In genomic region chr11:2399488-2400068, GRCh38 we compare ENCODE assay signal across 8 cellular contexts. TPM values are rescaled to one million over a fixed set of nuclear protein-coding genes. Genes with fewer than 3 reads are reported as not detected.
DNase-seq lines count a peak whose midpoint lies in the region; ATAC-seq and TF ChIP-seq lines count a peak whose summit lies in the region.

No MANE protein-coding gene starts in this region.

- ATAC-seq in HG02798 (IDR thresholded peaks at IDR 0.05; ENCODE audit: poor library complexity, unreplicated experiment): peak; percentile 5
- ATAC-seq in GM21381 (IDR thresholded peaks at IDR 0.05; ENCODE audit: unreplicated experiment): no peak

- H3K27ac Mint-ChIP-seq in activated CD4-positive, alpha-beta T cell treated with anti-CD3 and anti-CD28 coated beads, Interleukin-2, amount 10 ng/mL, durations not matched to agents 7 days and 5 days: peak overlapping the region; percentile 91
- H3K27ac Mint-ChIP-seq in progenitor cell of endocrine pancreas: peak overlapping the region; percentile 62

- POLR2A ChIA-PET in activated CD4-positive, alpha-beta T cell treated with anti-CD3 and anti-CD28 coated beads, Interleukin-2, amount 10 ng/mL, durations not matched to agents 7 days and 5 days (lab: Charles Lee): no interaction called here

- DNase-seq in activated CD4-positive, alpha-beta T cell treated with anti-CD3 and anti-CD28 coated beads, Interleukin-2, amount 10 ng/mL, durations not matched to agents 7 days and 5 days: no peak
- DNase-seq in fibroblast of villous mesenchyme (ENCODE audit: low read depth) (peak; percentile 23), progenitor cell of endocrine pancreas (ENCODE audit: low spot score, unreplicated experiment) (no peak), hippocampal formation (lab: John Stamatoyannopoulos, UW) (no peak), inferior parietal cortex (ENCODE audit: extremely low spot score) (no peak)

- TF ChIP-seq CTCF in fibroblast of villous mesenchyme (IDR thresholded peaks at IDR 0.05; ENCODE audit: insufficient read depth, low read depth, low read length) (no peak), progenitor cell of endocrine pancreas (IDR thresholded peaks at IDR 0.05; ENCODE audit: unreplicated experiment) (no peak)

- H3K9me3 Mint-ChIP-seq in activated CD4-positive, alpha-beta T cell treated with anti-CD3 and anti-CD28 coated beads, Interleukin-2, amount 10 ng/mL, durations not matched to agents 7 days and 5 days: no peaks in the 10 kb centered on the region
- no peaks in the 10 kb centered on the region for H3K9me3 Mint-ChIP-seq in progenitor cell of endocrine pancreas (ENCODE audit: low read depth)

- peak overlapping the region; percentile 91 for H3K4me3 Mint-ChIP-seq in activated CD4-positive, alpha-beta T cell treated with anti-CD3 and anti-CD28 coated beads, Interleukin-2, amount 10 ng/mL, durations not matched to agents 7 days and 5 days
- peak overlapping the region; percentile 85 for H3K4me3 Mint-ChIP-seq in progenitor cell of endocrine pancreas (ENCODE audit: low read depth)

- H3K4me3 ChIP-seq in GM08714 (ENCODE audit: low read length) (peak overlapping the region; percentile 73), fibroblast of villous mesenchyme (ENCODE audit: low read depth, low read length) (peak overlapping the region; percentile 73)

- H3K36me3 Mint-ChIP-seq in activated CD4-positive, alpha-beta T cell treated with anti-CD3 and anti-CD28 coated beads, Interleukin-2, amount 10 ng/mL, durations not matched to agents 7 days and 5 days (ENCODE audit: low read depth): peaks cover 16% of the 10 kb centered on the region
- peaks cover 3% of the 10 kb centered on the region for H3K36me3 Mint-ChIP-seq in progenitor cell of endocrine pancreas (ENCODE audit: insufficient read depth)

- CTCF ChIA-PET in activated CD4-positive, alpha-beta T cell treated with anti-CD3 and anti-CD28 coated beads, Interleukin-2, amount 10 ng/mL, durations not matched to agents 7 days and 5 days (lab: Charles Lee): interaction anchor here (0.5 to 3.6 kb wide), 12 partner anchors 9 to 493 kb away, joined by 3 to 38 read pairs (median 7); no protein-coding TSS in a partner anchor

- H3K4me1 Mint-ChIP-seq in activated CD4-positive, alpha-beta T cell treated with anti-CD3 and anti-CD28 coated beads, Interleukin-2, amount 10 ng/mL, durations not matched to agents 7 days and 5 days: peaks cover 22% of the 10 kb centered on the region
- peaks cover 4% of the 10 kb centered on the region for H3K4me1 Mint-ChIP-seq in progenitor cell of endocrine pancreas (ENCODE audit: low read depth)

- H3K27me3 Mint-ChIP-seq in activated CD4-positive, alpha-beta T cell treated with anti-CD3 and anti-CD28 coated beads, Interleukin-2, amount 10 ng/mL, durations not matched to agents 7 days and 5 days: no peaks in the 10 kb centered on the region
- H3K27me3 Mint-ChIP-seq in progenitor cell of endocrine pancreas: no peaks in the 10 kb centered on the region

RNA-seq across cellular contexts. Expression of gene TSSC4, which starts 1.0 kb away (rescaled TPM):
- 10 to 100 TPM; 31.1 to 47.5 TPM for total RNA-seq in activated CD4-positive, alpha-beta T cell treated with anti-CD3 and anti-CD28 coated beads, Interleukin-2, amount 10 ng/mL, durations not matched to agents 7 days and 5 days
- 54.8 and 58.6 TPM in 2 replicates for total RNA-seq in fibroblast of villous mesenchyme
- total RNA-seq in progenitor cell of endocrine pancreas: 50.2 and 54.5 TPM in 2 replicates

RNA-seq across cellular contexts. Expression of gene CD81, which starts 22.5 kb away (rescaled TPM):
- total RNA-seq in activated CD4-positive, alpha-beta T cell treated with anti-CD3 and anti-CD28 coated beads, Interleukin-2, amount 10 ng/mL, durations not matched to agents 7 days and 5 days: 100 to 1,000 TPM; 137 to 157 TPM
- 220 and 257 TPM in 2 replicates for total RNA-seq in fibroblast of villous mesenchyme
- total RNA-seq in progenitor cell of endocrine pancreas: 166 and 171 TPM in 2 replicates

RNA-seq across cellular contexts. Expression of gene TRPM5, which starts 44.7 kb away (rescaled TPM):
- total RNA-seq in activated CD4-positive, alpha-beta T cell treated with anti-CD3 and anti-CD28 coated beads, Interleukin-2, amount 10 ng/mL, durations not matched to agents 7 days and 5 days: under 1 TPM in 1 of 2 experiments, not detected in 1; 0.07 TPM
- total RNA-seq in fibroblast of villous mesenchyme: not detected in 2 replicates
- total RNA-seq in progenitor cell of endocrine pancreas: 0.46 and 0.84 TPM in 2 replicates

RNA-seq across cellular contexts. Expression of gene KCNQ1, which starts 45.2 kb away (rescaled TPM):
- total RNA-seq in activated CD4-positive, alpha-beta T cell treated with anti-CD3 and anti-CD28 coated beads, Interleukin-2, amount 10 ng/mL, durations not matched to agents 7 days and 5 days: 10 to 100 TPM; 20.4 to 24.3 TPM
- total RNA-seq in fibroblast of villous mesenchyme (not detected in 2 replicates), progenitor cell of endocrine pancreas (3.1 and 3.3 TPM in 2 replicates)
